In genomic region chr22:46280999-46281623, GRCh38 we compare ENCODE assay signal across 11 cellular contexts. TPM values are rescaled to one million over a fixed set of nuclear protein-coding genes. Genes with fewer than 3 reads are reported as not detected.
A peak's percentile ranks its signal among the peaks of the same experiment; 100 is the strongest.
DNase-seq lines count a peak whose midpoint lies in the region; ATAC-seq, FAIRE-seq and TF ChIP-seq lines count a peak whose summit lies in the region.
"Had no signal": no experiment of that assay in that cellular context is flagged by ENCODE, and none has a peak within 500 bp of the region (broad histone marks: within the 10 kb centered on the region; RNA-seq: fewer than 3 reads in every experiment).

No MANE protein-coding gene starts in this region.

- TF ChIP-seq CTCF in fibroblast of villous mesenchyme (IDR thresholded peaks at IDR 0.05; ENCODE audit: insufficient read depth, low read depth, low read length) = no peak

- no peaks in the 10 kb centered on the region for H3K9me3 Mint-ChIP-seq in naive thymus-derived CD4-positive, alpha-beta T cell

- no peaks in the 10 kb centered on the region for H3K27me3 ChIP-seq in BLaER1 treated with 17β-estradiol and CSF1 and Interleukin-3, amounts not matched to agents 10 nM and 100 nM
- H3K27me3 ChIP-seq in naive thymus-derived CD4-positive, alpha-beta T cell (ENCODE audit: control insufficient read depth in 2 of 2, insufficient read depth in 2 of 2, low read length in 2 of 2) = no peaks in the 10 kb centered on the region

- H3K36me3 Mint-ChIP-seq in naive thymus-derived CD4-positive, alpha-beta T cell = peaks cover 0 to 46% (median 15%) of the 10 kb centered on the region in 5 donors

- no peaks in the 10 kb centered on the region; a peak in 1 of 22 replicates for H4K20me1 ChIP-seq in BLaER1 treated with 17β-estradiol and CSF1 and Interleukin-3, amounts not matched to agents 10 nM and 100 nM

- H3K4me3 Mint-ChIP-seq in naive thymus-derived CD4-positive, alpha-beta T cell = peak overlapping the region in 1 of 10 donors; percentile 66

- intact Hi-C loops in naive thymus-derived CD4-positive, alpha-beta T cell (cut with micrococcal nuclease) = no loop called here

- FAIRE-seq in HTR-8/SVneo (lab: Jason Lieb, UNC) = peak; percentile 42

- CTCF ChIA-PET in naive thymus-derived CD4-positive, alpha-beta T cell (lab: Charles Lee) = no interaction called here

- no peak overlapping the region for H3K27ac Mint-ChIP-seq in naive thymus-derived CD4-positive, alpha-beta T cell

- H3K4me2 ChIP-seq in BLaER1 treated with 17β-estradiol and CSF1 and Interleukin-3, amounts not matched to agents 10 nM and 100 nM = peak overlapping the region in 10 of 11 experiments; percentile 6 to 60 (median 38); a peak in 16 of 22 replicates

- no peaks in the 10 kb centered on the region for H3K27me3 Mint-ChIP-seq in naive thymus-derived CD4-positive, alpha-beta T cell

- H3K4me3 ChIP-seq in BLaER1 treated with 17β-estradiol and CSF1 and Interleukin-3, amounts not matched to agents 10 nM and 100 nM = no peak overlapping the region
- H3K4me3 ChIP-seq in fibroblast of villous mesenchyme (ENCODE audit: low read depth, low read length) = no peak overlapping the region
- no peak overlapping the region for H3K4me3 ChIP-seq in naive thymus-derived CD4-positive, alpha-beta T cell (ENCODE audit: low read length)

- peak overlapping the region in 2 of 11 experiments; percentile 7 to 51; a peak in 3 of 22 replicates for H3K9ac ChIP-seq in BLaER1 treated with 17β-estradiol and CSF1 and Interleukin-3, amounts not matched to agents 10 nM and 100 nM

- H3K4me1 ChIP-seq in BLaER1 treated with 17β-estradiol and CSF1 and Interleukin-3, amounts not matched to agents 10 nM and 100 nM = peaks cover 14 to 26% (median 20%) of the 10 kb centered on the region in 10 experiments
- H3K4me1 ChIP-seq in naive thymus-derived CD4-positive, alpha-beta T cell (ENCODE audit: control insufficient read depth in 2 of 2, insufficient read depth in 2 of 2, low read length in 2 of 2) = peaks cover 0 to 26% of the 10 kb centered on the region in 2 donors

- peaks cover 0 to 9% (median 0%) of the 10 kb centered on the region in 11 experiments; a peak in 1 of 22 replicates for H3K9me3 ChIP-seq in BLaER1 treated with 17β-estradiol and CSF1 and Interleukin-3, amounts not matched to agents 10 nM and 100 nM (replicated peaks in 1 of 11)
- H3K9me3 ChIP-seq in naive thymus-derived CD4-positive, alpha-beta T cell (ENCODE audit: control insufficient read depth in 2 of 3, low read length in 3 of 3) = no peaks in the 10 kb centered on the region

- peak; percentile 88 for ATAC-seq in naive thymus-derived CD4-positive, alpha-beta T cell
- ATAC-seq in GM18502 (IDR thresholded peaks at IDR 0.05; ENCODE audit: poor library complexity, unreplicated experiment) = no peak
- ATAC-seq in HG02840 (IDR thresholded peaks at IDR 0.05; ENCODE audit: low FRiP score, unreplicated experiment) = no peak

- DNase-seq in HTR-8/SVneo (ENCODE audit: insufficient read length, low spot score) (no peak), fibroblast of villous mesenchyme (ENCODE audit: low read depth) (peak; percentile 17), NCI-H82 treated with DMSO at 0.1 percent for 48 hours (lab: John Stamatoyannopoulos, UW; ENCODE audit: unreplicated experiment) (no peak), DMS153 treated with DMSO at 0.1 percent for 48 hours (lab: John Stamatoyannopoulos, UW; ENCODE audit: unreplicated experiment) (no peak)
- DNase-seq in naive thymus-derived CD4-positive, alpha-beta T cell = no peak
- DNase-seq: activated T-cell treated with anti-CD3 and anti-CD28 coated beads, Interleukin-2, amount 50 U/mL, for 1 hour had no signal

- peaks cover 3 to 93% (median 35%) of the 10 kb centered on the region in 11 experiments; a peak in 17 of 22 replicates for H3K36me3 ChIP-seq in BLaER1 treated with 17β-estradiol and CSF1 and Interleukin-3, amounts not matched to agents 10 nM and 100 nM
- peaks cover 0 to 19% (median 0%) of the 10 kb centered on the region in 3 experiments for H3K36me3 ChIP-seq in naive thymus-derived CD4-positive, alpha-beta T cell (ENCODE audit: control insufficient read depth in 2 of 3, insufficient read depth in 3 of 3, low read length in 3 of 3)

- H3K4me1 Mint-ChIP-seq in naive thymus-derived CD4-positive, alpha-beta T cell = peaks cover 0 to 8% (median 0%) of the 10 kb centered on the region in 7 donors

- peak overlapping the region in 1 of 11 experiments; percentile 55; a peak in 2 of 22 replicates for H3K27ac ChIP-seq in BLaER1 treated with 17β-estradiol and CSF1 and Interleukin-3, amounts not matched to agents 10 nM and 100 nM
- H3K27ac ChIP-seq in naive thymus-derived CD4-positive, alpha-beta T cell (ENCODE audit: low read depth, low read length) = no peak overlapping the region

- POLR2A ChIA-PET in naive thymus-derived CD4-positive, alpha-beta T cell (lab: Charles Lee) = no interaction called here

RNA-seq across cellular contexts. Expression of gene TTC38, which starts 13.3 kb away (rescaled TPM):
- total RNA-seq in fibroblast of villous mesenchyme = 26.8 and 28.7 TPM in 2 replicates
- total RNA-seq in naive thymus-derived CD4-positive, alpha-beta T cell = 10 to 100 TPM in 2 of 5 experiments, 1 to 10 TPM in 3; 4.1 to 26.0 (median 7.2) TPM
- polyA plus RNA-seq in naive thymus-derived CD4-positive, alpha-beta T cell = 1 to 10 TPM; 2.9 to 3.8 TPM

RNA-seq across cellular contexts. Expression of gene GTSE1, which starts 15.6 kb away (rescaled TPM):
- 7.4 and 10.4 TPM in 2 replicates for total RNA-seq in fibroblast of villous mesenchyme
- total RNA-seq in naive thymus-derived CD4-positive, alpha-beta T cell = 10 to 100 TPM in 1 of 5 experiments, under 1 TPM in 2, not detected in 2; 0.30 to 55.5 (median 0.61) TPM
- not detected for polyA plus RNA-seq in naive thymus-derived CD4-positive, alpha-beta T cell

RNA-seq across cellular contexts. Expression of gene PKDREJ, which starts 18.0 kb away (rescaled TPM):
- total RNA-seq in fibroblast of villous mesenchyme = not detected in 2 replicates
- not detected for total RNA-seq in naive thymus-derived CD4-positive, alpha-beta T cell
- not detected for polyA plus RNA-seq in naive thymus-derived CD4-positive, alpha-beta T cell
- total RNA-seq: M059J had no signal
- polyA plus RNA-seq: BJ had no signal

RNA-seq across cellular contexts. Expression of gene CDPF1, which starts 31.0 kb away (rescaled TPM):
- total RNA-seq in fibroblast of villous mesenchyme = 9.7 and 16.8 TPM in 2 replicates
- total RNA-seq in naive thymus-derived CD4-positive, alpha-beta T cell = 10 to 100 TPM in 3 of 5 experiments, 1 to 10 TPM in 2; 4.2 to 13.8 (median 11.7) TPM
- polyA plus RNA-seq in naive thymus-derived CD4-positive, alpha-beta T cell = 10 to 100 TPM; 17.8 TPM

RNA-seq across cellular contexts. Expression of gene TRMU, which starts 54.4 kb away (rescaled TPM):
- 21.6 and 31.1 TPM in 2 replicates for total RNA-seq in fibroblast of villous mesenchyme
- 10 to 100 TPM; 56.9 to 92.1 (median 70.3) TPM for total RNA-seq in naive thymus-derived CD4-positive, alpha-beta T cell
- 10 to 100 TPM; 17.9 to 21.1 TPM for polyA plus RNA-seq in naive thymus-derived CD4-positive, alpha-beta T cell
